In genomic region chr6:148272597-148272996, GRCh38 we compare ENCODE assay signal across 23 cellular contexts.
DNase-seq lines count a peak whose midpoint lies in the region; ATAC-seq, FAIRE-seq and TF ChIP-seq lines count a peak whose summit lies in the region.
"Had no signal": no experiment of that assay in that cellular context is flagged by ENCODE, and none has a peak within 500 bp of the region (broad histone marks: within the 10 kb centered on the region; RNA-seq: fewer than 3 reads in every experiment).

No MANE protein-coding gene starts in this region.

- H4K20me1 ChIP-seq in endothelial cell of umbilical vein (replicated peaks; ENCODE audit: control insufficient read depth, extremely low read depth, insufficient read depth, low read length) (no peaks in the 10 kb centered on the region), osteoblast (ENCODE audit: insufficient read depth, low read length) (no peaks in the 10 kb centered on the region)

- ATAC-seq in GM18868 (IDR thresholded peaks at IDR 0.05; ENCODE audit: unreplicated experiment), result no peak
- ATAC-seq: body of pancreas; natural killer cell treated with Interleukin-12 subunit alpha and Interleukin-12 subunit beta and Interleukin-15 and Interleukin-18, amount 100 ng/mL, for 72 hours had no signal

- TSS peak; percentile 76 for BruUV-seq in endothelial cell of umbilical vein (replicated peaks; lab: Mats Ljungman, UMichigan)

- POLR2A ChIA-PET in AG04450 (lab: Yijun Ruan, JAX), result interaction anchor here (0.5 kb wide), 1 partner anchor 8 kb away, joined by 3 read pairs; no protein-coding TSS in a partner anchor
- POLR2A ChIA-PET in endothelial cell of umbilical vein (lab: Charles Lee), result no interaction called here

- peaks cover 3% of the 10 kb centered on the region; the same call in 1 of the 2 replicates for H3K36me3 ChIP-seq in MG63
- no peaks in the 10 kb centered on the region for H3K36me3 ChIP-seq in endothelial cell of umbilical vein (ENCODE audit: control insufficient read depth in 2 of 2, extremely low read depth in 1 of 2, insufficient read depth in 2 of 2, low read length in 2 of 2)
- H3K36me3 ChIP-seq in osteoblast (ENCODE audit: insufficient read depth, low read length), result no peaks in the 10 kb centered on the region
- H3K36me3 ChIP-seq: Peyer's patch, prostate gland had no signal

- H3K79me2 ChIP-seq in endothelial cell of umbilical vein (ENCODE audit: control insufficient read depth, insufficient read depth, low read length), result no peaks in the 10 kb centered on the region
- no peaks in the 10 kb centered on the region for H3K79me2 ChIP-seq in osteoblast (ENCODE audit: insufficient read depth, low read length)

- dilution Hi-C loops in endothelial cell of umbilical vein (cut with MboI; ENCODE audit: extremely low pct_ligation_motif_present, low sequenced_read_pairs), result no loop called here

- CTCF ChIA-PET in AG04450 (lab: Charles Lee) (no interaction called here), endothelial cell of umbilical vein (lab: Charles Lee) (interaction anchor here (1.3 to 2.4 kb wide), 4 partner anchors 20 to 95 kb away, joined by 4 to 8 read pairs (median 6); no protein-coding TSS in a partner anchor)

- FAIRE-seq in endothelial cell of umbilical vein (lab: Jason Lieb, UNC), result no peak

- H3K9ac ChIP-seq in endothelial cell of umbilical vein (replicated peaks; ENCODE audit: extremely low read depth, insufficient read depth, low read length), result no peak overlapping the region

- no peak for TF ChIP-seq POLR2A in endothelial cell of umbilical vein (IDR thresholded peaks at IDR 0.05; ENCODE audit: low read depth, low read length)

- no peaks in the 10 kb centered on the region for H3K9me1 ChIP-seq in endothelial cell of umbilical vein (replicated peaks; ENCODE audit: control insufficient read depth, extremely low read depth, insufficient read depth, low read length)

- no peak for DNase-seq in AG04450 (ENCODE audit: low read depth, low spot score)
- no peak for DNase-seq in MG63
- DNase-seq in endothelial cell of umbilical vein (ENCODE audit: low read depth, low spot score), result no peak
- no peak for DNase-seq in osteoblast (ENCODE audit: insufficient read length, low spot score, missing footprints)
- DNase-seq in glomerular visceral epithelial cell (ENCODE audit: extremely low spot score), result no peak
- no peak for DNase-seq in retina
- DNase-seq in stimulated activated CD8-positive, alpha-beta memory T cell treated with anti-CD3 and anti-CD28 coated beads, Interleukin-4, amount 100 ng/mL, for 48 hours, result no peak
- DNase-seq: activated CD4-positive, CD25-positive, alpha-beta regulatory T cell treated with anti-CD3 and anti-CD28 coated beads, Interleukin-2, amount 50 U/mL, for 72 hours; activated naive CD4-positive, alpha-beta T cell treated with anti-CD3 and anti-CD28 coated beads, Interleukin-2, amount 50 U/mL, for 16 hours; activated T-cell treated with anti-CD3 and anti-CD28 coated beads, Interleukin-2, amount 50 U/mL, for 48 hours; AML-193; body of pancreas; Caco-2; dorsolateral prefrontal cortex; erythroblast; hypothalamus; NCI-H1694 treated with DMSO at 0.1 percent for 48 hours; NCI-H345; Peyer's patch; T1000 had no signal

- intact Hi-C loops in endothelial cell of umbilical vein (cut with micrococcal nuclease), result loop anchor here (1.0 kb wide), 1 partner anchor 71 kb away; no protein-coding TSS in a partner anchor

- H3K27me3 ChIP-seq in AG04450 (ENCODE audit: control insufficient read depth, insufficient read depth, low read length) (no peaks in the 10 kb centered on the region), MG63 (no peaks in the 10 kb centered on the region), endothelial cell of umbilical vein (ENCODE audit: control insufficient read depth in 2 of 2, insufficient read depth in 2 of 2, low read length in 2 of 2) (no peaks in the 10 kb centered on the region), osteoblast (ENCODE audit: insufficient read depth, low read length) (no peaks in the 10 kb centered on the region)
- H3K27me3 ChIP-seq: body of pancreas, dorsolateral prefrontal cortex, Peyer's patch had no signal

- H2AFZ ChIP-seq in endothelial cell of umbilical vein (ENCODE audit: low read depth, low read length) (no peak overlapping the region), osteoblast (ENCODE audit: low read length) (no peak overlapping the region)

- peak overlapping the region; percentile 55 for H3K4me3 ChIP-seq in AG04450 (ENCODE audit: low read depth, low read length)
- H3K4me3 ChIP-seq in MG63, result peak overlapping the region; percentile 49
- no peak overlapping the region for H3K4me3 ChIP-seq in endothelial cell of umbilical vein (replicated peaks in 1 of 3; ENCODE audit: insufficient read depth in 1 of 3, low read depth in 1 of 3, low read length in 3 of 3)
- H3K4me3 ChIP-seq in osteoblast (ENCODE audit: insufficient read depth, low read length), result no peak overlapping the region
- H3K4me3 ChIP-seq: body of pancreas, Peyer's patch, prostate gland had no signal

- H3K4me1 ChIP-seq in endothelial cell of umbilical vein (ENCODE audit: control insufficient read depth, extremely low read depth, insufficient read depth, low read length) (peaks cover 44% of the 10 kb centered on the region), osteoblast (ENCODE audit: insufficient read depth, low read length) (peaks cover 8% of the 10 kb centered on the region)
- H3K4me1 ChIP-seq: body of pancreas, Caco-2, Peyer's patch, prostate gland had no signal

- TF ChIP-seq CTCF in AG04450 (IDR thresholded peaks at IDR 0.05; ENCODE audit: low read depth, low read length) (no peak), endothelial cell of umbilical vein (IDR thresholded peaks at IDR 0.05; ENCODE audit: extremely low read depth in 1 of 2, insufficient read depth in 1 of 2, low read depth in 1 of 2, low read length in 2 of 2) (no peak), osteoblast (IDR thresholded peaks at IDR 0.05; ENCODE audit: extremely low read depth, low read depth, low read length) (no peak)

- H3K4me2 ChIP-seq in endothelial cell of umbilical vein (ENCODE audit: insufficient read depth, low read length), result peak overlapping the region; percentile 86
- H3K4me2 ChIP-seq in osteoblast (ENCODE audit: insufficient read depth, low read length), result peak overlapping the region; percentile 42

- H3K27ac ChIP-seq in AG04450 (ENCODE audit: low read depth, low read length) (peak overlapping the region; percentile 90), endothelial cell of umbilical vein (ENCODE audit: insufficient read depth, low read depth, low read length) (peak overlapping the region; percentile 93), osteoblast (ENCODE audit: low read depth, low read length) (peak overlapping the region; percentile 79)
- H3K27ac ChIP-seq: body of pancreas, Peyer's patch, prostate gland had no signal

- H3K9me3 ChIP-seq in AG04450 (ENCODE audit: control insufficient read depth, insufficient read depth, low read length), result no peaks in the 10 kb centered on the region
- no peaks in the 10 kb centered on the region for H3K9me3 ChIP-seq in MG63
- H3K9me3 ChIP-seq in endothelial cell of umbilical vein (replicated peaks; ENCODE audit: control insufficient read depth, insufficient read depth, low read length), result no peaks in the 10 kb centered on the region
- H3K9me3 ChIP-seq in osteoblast (ENCODE audit: low read depth, low read length), result no peaks in the 10 kb centered on the region
- H3K9me3 ChIP-seq: body of pancreas, Caco-2, Peyer's patch, prostate gland had no signal

TF ChIP-seq in endothelial cell of umbilical vein, 7 proteins besides CTCF, POLR2A, EP300 and RAD21:
- no peak for TF ChIP-seq JUN (IDR thresholded peaks at IDR 0.05; ENCODE audit: borderline replicate concordance, insufficient read depth, insufficient read length, low read depth)
- no peak for TF ChIP-seq FOS (IDR thresholded peaks at IDR 0.05; ENCODE audit: borderline replicate concordance, insufficient read depth, low read length)
- TF ChIP-seq, protein P1, sequence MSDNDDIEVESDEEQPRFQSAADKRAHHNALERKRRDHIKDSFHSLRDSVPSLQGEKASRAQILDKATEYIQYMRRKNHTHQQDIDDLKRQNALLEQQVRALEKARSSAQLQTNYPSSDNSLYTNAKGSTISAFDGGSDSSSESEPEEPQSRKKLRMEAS (IDR thresholded peaks at IDR 0.05; ENCODE audit: insufficient read depth, insufficient read length), result no peak
- no peak for TF ChIP-seq MYC (IDR thresholded peaks at IDR 0.05; ENCODE audit: low read depth, low read length)
- no peak for TF ChIP-seq POLR2AphosphoS5 (IDR thresholded peaks at IDR 0.05; ENCODE audit: insufficient read depth, low read depth, low read length)
- TF ChIP-seq EZH2 (IDR thresholded peaks at IDR 0.05; ENCODE audit: borderline replicate concordance, low read depth, low read length, severe bottlenecking), result no peak
- TF ChIP-seq GATA2 (IDR thresholded peaks at IDR 0.05; ENCODE audit: insufficient read depth, insufficient read length, low read depth, low read length), result no peak

Comparison
In these comparisons a context has a peak if more than half of its experiments do, and no peak if none do; other contexts are left out.
1. H3K4me3 ChIP-seq: peak in AG04450 (single experiment) and MG63 (single experiment); none in endothelial cell of umbilical vein (0 of 3) and osteoblast (single experiment).
2. Peak in every context shown above with its lines, with median percentiles within 50 percentile points of each other: H3K27ac ChIP-seq.